ENCODE assay signal across 21 cellular contexts in genomic region chr11:64638829-64639228, GRCh38. TPM values are rescaled to one million over a fixed set of nuclear protein-coding genes. Genes with fewer than 3 reads are reported as not detected.
DNase-seq lines count a peak whose midpoint lies in the region; ATAC-seq, FAIRE-seq and TF ChIP-seq lines count a peak whose summit lies in the region.
"Had no signal": no experiment of that assay in that cellular context is flagged by ENCODE, and none has a peak within 500 bp of the region (broad histone marks: within the 10 kb centered on the region; RNA-seq: fewer than 3 reads in every experiment).

No MANE protein-coding gene starts in this region.

- H3K79me2 ChIP-seq in H9 (ENCODE audit: insufficient read depth, low read length) = no peaks in the 10 kb centered on the region
- H3K79me2 ChIP-seq in H1 (ENCODE audit: control insufficient read depth in 1 of 2, insufficient read depth in 2 of 2, low read length in 2 of 2) = no peaks in the 10 kb centered on the region
- no peaks in the 10 kb centered on the region for H3K79me2 ChIP-seq in OCI-LY7 (ENCODE audit: insufficient read depth, low read depth, low read length)

- H3K18ac ChIP-seq in H9 (ENCODE audit: insufficient read length, low read depth, low read length) (no peak overlapping the region), H1 (ENCODE audit: extremely low read depth, low read length) (no peak overlapping the region)

- WGBS in H9 (ENCODE audit: extremely low coverage, insufficient read length, low lambda C conversion rate) = no CpG with 5 or more reads among the region's 2 CpGs
- 93% methylated on average over 2 of the region's 2 CpGs; no CpG with 5 or more reads in 1 of the 2 experiments for WGBS in H1 (ENCODE audit: extremely low coverage in 1 of 2, insufficient coverage in 1 of 2, insufficient read length in 1 of 2, insufficient replicate concordance in 2 of 2, low coverage in 1 of 2, low lambda C conversion rate in 2 of 2, missing lambda C conversion rate in 1 of 2), 2 experiments
- 93 to 98% methylated on average over 2 of the region's 2 CpGs for whole genome bisulfite sequencing in pancreas, 2 donors

- H4K91ac ChIP-seq in H9 (ENCODE audit: insufficient read length, low read depth, low read length) (no peak overlapping the region), H1 (replicated peaks; ENCODE audit: insufficient read length, low read length) (no peak overlapping the region)

- no peak for TF ChIP-seq EP300 in H1 (IDR thresholded peaks at IDR 0.05; ENCODE audit: borderline replicate concordance in 1 of 2, low read depth in 2 of 2, low read length in 2 of 2)

- H3K9me3 Mint-ChIP-seq in H9 = no peaks in the 10 kb centered on the region
- no peaks in the 10 kb centered on the region for H3K9me3 Mint-ChIP-seq in stimulated activated naive B cell treated with anti-CD40 and anti-IgM and Interleukin-4, amounts not matched to agents 10 μg/mL and 1 μg/mL and 100 μg/mL, for 72 hours
- H3K9me3 Mint-ChIP-seq: CD4-positive, alpha-beta memory T cell; IgD-negative memory B cell had no signal

- peak; percentile 50 to 55 for ATAC-seq in stimulated activated naive B cell treated with anti-CD40 and anti-IgM and Interleukin-4, amounts not matched to agents 10 μg/mL and 1 μg/mL and 100 μg/mL, for 72 hours (replicated peaks)
- ATAC-seq in pancreas = no peak

- peaks cover 0 to 6% (median 0%) of the 10 kb centered on the region in 4 experiments; a peak in 1 of 8 replicates for H3K36me3 ChIP-seq in H1 (ENCODE audit: control insufficient read depth in 2 of 4, insufficient read depth in 4 of 4, low read length in 3 of 4)
- H3K36me3 ChIP-seq in muscle layer of colon (ENCODE audit: insufficient read depth, low read length) = peaks cover 13% of the 10 kb centered on the region
- no peaks in the 10 kb centered on the region for H3K36me3 ChIP-seq in OCI-LY7 (ENCODE audit: insufficient read depth, low read length)
- no peaks in the 10 kb centered on the region for H3K36me3 ChIP-seq in pancreas
- H3K36me3 ChIP-seq: SJSA1 had no signal

- no peak overlapping the region for H3K4me3 ChIP-seq in H1 (ENCODE audit: extremely low read depth in 1 of 4, insufficient read depth in 2 of 4, low read depth in 3 of 4, low read length in 4 of 4)
- peak overlapping the region in 1 of 2 donors; percentile 44 for H3K4me3 ChIP-seq in muscle layer of colon (ENCODE audit: low read depth in 1 of 2, low read length in 2 of 2)
- no peak overlapping the region for H3K4me3 ChIP-seq in OCI-LY7 (ENCODE audit: low read depth, low read length, poor library complexity, severe bottlenecking)
- no peak overlapping the region for H3K4me3 ChIP-seq in pancreas
- H3K4me3 ChIP-seq: SJSA1 had no signal

- no peaks in the 10 kb centered on the region for H3K79me1 ChIP-seq in H9 (ENCODE audit: insufficient read depth, low read depth, low read length, poor library complexity, severe bottlenecking)
- H3K79me1 ChIP-seq in H1 (ENCODE audit: low read depth, low read length) = no peaks in the 10 kb centered on the region

- H3K4me1 Mint-ChIP-seq in H9 = peaks cover 9 to 21% of the 10 kb centered on the region in 2 experiments
- H3K4me1 Mint-ChIP-seq in stimulated activated naive B cell treated with anti-CD40 and anti-IgM and Interleukin-4, amounts not matched to agents 10 μg/mL and 1 μg/mL and 100 μg/mL, for 72 hours = peaks cover 11 to 12% of the 10 kb centered on the region in 2 donors

- intact Hi-C loops in OCI-LY7 (cut with micrococcal nuclease; ENCODE audit: unreplicated experiment) = no loop called here
- intact Hi-C loops in posterior cingulate gyrus (cut with DNase I) = no loop called here
- intact Hi-C loops in pancreas (cut with DNase I) = no loop called here

- H4K5ac ChIP-seq in H9 (ENCODE audit: insufficient read length, low read depth, low read length) (no peak overlapping the region), H1 (ENCODE audit: insufficient read length, low read depth, low read length) (no peak overlapping the region)

- H3K4ac ChIP-seq in H9 (ENCODE audit: low read depth, low read length) = no peak overlapping the region
- no peak overlapping the region for H3K4ac ChIP-seq in H1 (replicated peaks; ENCODE audit: insufficient read length, low read depth, low read length)

- H3K9me3 ChIP-seq in H9 (ENCODE audit: control insufficient read depth, low read depth, low read length) (no peaks in the 10 kb centered on the region), H1 (ENCODE audit: insufficient read depth in 2 of 2, low read depth in 1 of 2, low read length in 1 of 2) (no peaks in the 10 kb centered on the region; a peak in 1 of 4 replicates), muscle layer of colon (ENCODE audit: low read length) (no peaks in the 10 kb centered on the region), OCI-LY7 (ENCODE audit: low read length) (no peaks in the 10 kb centered on the region), pancreas (no peaks in the 10 kb centered on the region)

- H2BK5ac ChIP-seq in H9 (ENCODE audit: insufficient read length, low read length) (no peak overlapping the region), H1 (ENCODE audit: low read depth, low read length) (no peak overlapping the region)

- H2BK12ac ChIP-seq in H9 (ENCODE audit: insufficient read length, low read depth, low read length) (no peak overlapping the region), H1 (ENCODE audit: low read depth, low read length) (peak overlapping the region; percentile 50; the same call in 1 of the 2 replicates)

- no peaks in the 10 kb centered on the region for H3K9me2 ChIP-seq in OCI-LY7 (ENCODE audit: insufficient read depth, low read length)

- no peak for DNase-seq in H9
- DNase-seq in H1 (ENCODE audit: low read depth in 1 of 2, low spot score in 2 of 2) = no peak
- DNase-seq in stimulated activated naive B cell treated with anti-CD40 and anti-IgM and Interleukin-4, amounts not matched to agents 10 μg/mL and 1 μg/mL and 100 μg/mL, for 72 hours = no peak
- DNase-seq in OCI-LY7 (ENCODE audit: low spot score) = no peak
- DNase-seq in posterior cingulate gyrus = no peak
- DNase-seq in pancreas = no peak
- DNase-seq: ACHN; AML-193; Calu3; CD4-positive, alpha-beta memory T cell; HCEC 1CT; NCI-H1417 treated with DMSO at 0.1 percent for 48 hours; NCI-H2029; NCI-H446 treated with DMSO at 0.1 percent for 48 hours; NK-92 treated with Interleukin-12 subunit alpha and Interleukin-12 subunit beta, amount 100 ng/mL, for 24 hours; RPMI8226 had no signal

- no peak overlapping the region for H3K27ac Mint-ChIP-seq in H9
- H3K27ac Mint-ChIP-seq in stimulated activated naive B cell treated with anti-CD40 and anti-IgM and Interleukin-4, amounts not matched to agents 10 μg/mL and 1 μg/mL and 100 μg/mL, for 72 hours = no peak overlapping the region
- H3K27ac Mint-ChIP-seq: CD4-positive, alpha-beta memory T cell had no signal

- H2AK5ac ChIP-seq in H9 (ENCODE audit: insufficient read length, low read length) (no peak overlapping the region), H1 (ENCODE audit: low read depth, low read length) (no peak overlapping the region)

- H4K8ac ChIP-seq in H9 (replicated peaks; ENCODE audit: insufficient read length, low read depth, low read length) = no peak overlapping the region
- no peak overlapping the region for H4K8ac ChIP-seq in H1 (ENCODE audit: extremely low read depth, insufficient read depth, low read length)

- H3K27ac ChIP-seq in H9 (ENCODE audit: insufficient read length, low read depth, low read length) = no peak overlapping the region
- H3K27ac ChIP-seq in H1 (ENCODE audit: low read depth, low read length) = no peak overlapping the region
- H3K27ac ChIP-seq in muscle layer of colon (ENCODE audit: low read depth, low read length) = peak overlapping the region; percentile 66
- no peak overlapping the region for H3K27ac ChIP-seq in OCI-LY7 (ENCODE audit: low read depth, low read length, poor library complexity, severe bottlenecking)
- H3K27ac ChIP-seq in pancreas = no peak overlapping the region
- H3K27ac ChIP-seq: SJSA1 had no signal

- POLR2A ChIA-PET in H1 (lab: Charles Lee; ENCODE audit: partially characterized antibody) (interaction anchor here (1.3 kb wide), 1 partner anchor 10 kb away, joined by 5 read pairs; no protein-coding TSS in a partner anchor), OCI-LY7 (lab: Charles Lee) (no interaction called here)

- H3K23me2 ChIP-seq in H9 (ENCODE audit: insufficient read length, low read depth, low read length, poor library complexity, severe bottlenecking) = peaks cover 17% of the 10 kb centered on the region
- peaks cover 18% of the 10 kb centered on the region for H3K23me2 ChIP-seq in H1 (ENCODE audit: low read depth, low read length)

- FAIRE-seq in H1 (lab: Jason Lieb, UNC) (no peak), pancreas (lab: Jason Lieb, UNC) (no peak)

- peaks cover 36% of the 10 kb centered on the region for H3K27me3 ChIP-seq in H9 (ENCODE audit: insufficient read depth, low read length)
- peaks cover 42 to 65% (median 54%) of the 10 kb centered on the region in 4 experiments for H3K27me3 ChIP-seq in H1 (replicated peaks in 1 of 4; ENCODE audit: control insufficient read depth in 3 of 4, extremely low read depth in 1 of 4, insufficient read depth in 3 of 4, low read length in 3 of 4)
- no peaks in the 10 kb centered on the region for H3K27me3 ChIP-seq in muscle layer of colon (ENCODE audit: control insufficient read depth in 1 of 2, insufficient read depth in 2 of 2, low read length in 2 of 2)
- H3K27me3 ChIP-seq in pancreas = no peaks in the 10 kb centered on the region

- H3K14ac ChIP-seq in H9 (ENCODE audit: insufficient read depth, low read length) (no peak overlapping the region), H1 (ENCODE audit: insufficient read length) (no peak overlapping the region)

- no peak overlapping the region for H2BK20ac ChIP-seq in H9 (ENCODE audit: low read depth, low read length, poor library complexity, severe bottlenecking)
- no peak overlapping the region for H2BK20ac ChIP-seq in H1 (ENCODE audit: low read length)

- no peaks in the 10 kb centered on the region; the same call in 1 of the 2 replicates for H3K4me1 ChIP-seq in H9 (ENCODE audit: insufficient read depth, low read length)
- peaks cover under 1 to 21% (median 14%) of the 10 kb centered on the region in 4 experiments for H3K4me1 ChIP-seq in H1 (replicated peaks in 1 of 4; ENCODE audit: control insufficient read depth in 3 of 4, insufficient read depth in 4 of 4, low read length in 3 of 4)
- peaks cover 39% of the 10 kb centered on the region for H3K4me1 ChIP-seq in muscle layer of colon (ENCODE audit: insufficient read depth, low read length)
- peaks cover 23% of the 10 kb centered on the region for H3K4me1 ChIP-seq in OCI-LY7 (ENCODE audit: insufficient read depth, low read length, poor library complexity, severe bottlenecking)
- no peaks in the 10 kb centered on the region for H3K4me1 ChIP-seq in pancreas
- H3K4me1 ChIP-seq: SJSA1 had no signal

- H2BK15ac ChIP-seq in H9 (ENCODE audit: low read depth, low read length) = no peak overlapping the region
- H2BK15ac ChIP-seq in H1 (ENCODE audit: low read length) = no peak overlapping the region

- no peak for TF ChIP-seq RAD21 in H1 (IDR thresholded peaks at IDR 0.05 in 1 of 2, conservative IDR thresholded peaks at IDR 0.05 in 1 of 2; ENCODE audit: low read depth in 2 of 2, low read length in 2 of 2)

- TF ChIP-seq POLR2A in H1 (IDR thresholded peaks at IDR 0.05; ENCODE audit: control extremely low read depth in 1 of 2, low read depth in 2 of 2, low read length in 2 of 2) = no peak

- no peak overlapping the region for H2BK120ac ChIP-seq in H9 (ENCODE audit: low read depth, low read length, poor library complexity, severe bottlenecking)
- no peak overlapping the region for H2BK120ac ChIP-seq in H1 (replicated peaks; ENCODE audit: low read depth, low read length)

- TF ChIP-seq CTCF in H9 (conservative IDR thresholded peaks at IDR 0.05) (no peak), H1 (IDR thresholded peaks at IDR 0.05; ENCODE audit: control extremely low read depth in 1 of 3, insufficient read depth in 1 of 3, low read depth in 1 of 3, low read length in 3 of 3) (no peak), OCI-LY7 (conservative IDR thresholded peaks at IDR 0.05; ENCODE audit: low read length) (no peak), pancreas (IDR thresholded peaks at IDR 0.05) (no peak)

- H3K27me3 Mint-ChIP-seq in H9 (ENCODE audit: low read depth) = peaks cover 40% of the 10 kb centered on the region
- peaks cover 17 to 21% of the 10 kb centered on the region in 2 donors for H3K27me3 Mint-ChIP-seq in stimulated activated naive B cell treated with anti-CD40 and anti-IgM and Interleukin-4, amounts not matched to agents 10 μg/mL and 1 μg/mL and 100 μg/mL, for 72 hours

- H2AFZ ChIP-seq in H9 (ENCODE audit: low read length) = no peak overlapping the region
- H2AFZ ChIP-seq in H1 (ENCODE audit: low read length) = no peak overlapping the region
- H2AFZ ChIP-seq in OCI-LY7 (ENCODE audit: low read length) = no peak overlapping the region

- H3K56ac ChIP-seq in H9 (ENCODE audit: insufficient read length, low read depth, low read length) (no peak overlapping the region), H1 (replicated peaks; ENCODE audit: insufficient read length, low read depth, low read length) (no peak overlapping the region)

- H3K4me2 ChIP-seq in H9 (ENCODE audit: insufficient read depth, insufficient read length, low read length) = peak overlapping the region; percentile 54
- peak overlapping the region in 1 of 2 experiments; percentile 99; a peak in 1 of 4 replicates for H3K4me2 ChIP-seq in H1 (ENCODE audit: insufficient read depth in 1 of 2, low read depth in 2 of 2, low read length in 2 of 2)
- H3K4me2 ChIP-seq in OCI-LY7 (ENCODE audit: low read length) = no peak overlapping the region

- CTCF ChIA-PET in H1 (lab: Charles Lee; ENCODE audit: partially characterized antibody) (interaction anchor here (0.5 to 3.1 kb wide), 8 partner anchors 8 to 283 kb away, joined by 3 to 43 read pairs (median 4); no protein-coding TSS in a partner anchor), OCI-LY7 (lab: Charles Lee; ENCODE audit: unreplicated experiment) (no interaction called here)

- H3K4me3 Mint-ChIP-seq in H9 = peak overlapping the region in 1 of 2 experiments; percentile 77; a peak in 3 of 5 replicates
- H3K4me3 Mint-ChIP-seq in stimulated activated naive B cell treated with anti-CD40 and anti-IgM and Interleukin-4, amounts not matched to agents 10 μg/mL and 1 μg/mL and 100 μg/mL, for 72 hours = no peak overlapping the region
- H3K4me3 Mint-ChIP-seq: CD4-positive, alpha-beta memory T cell had no signal

- H4K20me1 ChIP-seq in H9 (ENCODE audit: control insufficient read depth, insufficient read depth, insufficient read length) = no peaks in the 10 kb centered on the region
- peaks cover 2 to 12% of the 10 kb centered on the region in 2 experiments for H4K20me1 ChIP-seq in H1 (replicated peaks in 1 of 2; ENCODE audit: control insufficient read depth in 1 of 2, insufficient read depth in 2 of 2, low read length in 2 of 2)
- no peaks in the 10 kb centered on the region for H4K20me1 ChIP-seq in OCI-LY7 (ENCODE audit: insufficient read depth, low read length)

- no peak overlapping the region for H3T11ph ChIP-seq in H9 (ENCODE audit: low read length)

- H3K23ac ChIP-seq in H9 (ENCODE audit: insufficient read length, low read depth, low read length) = no peak overlapping the region
- no peak overlapping the region for H3K23ac ChIP-seq in H1 (ENCODE audit: insufficient read length)

- H3K9ac ChIP-seq in H9 (ENCODE audit: extremely low read depth, insufficient read length, low read length) = no peak overlapping the region
- H3K9ac ChIP-seq in H1 (replicated peaks in 1 of 4; ENCODE audit: extremely low read depth in 1 of 4, low read depth in 3 of 4, low read length in 3 of 4) = no peak overlapping the region
- no peak overlapping the region for H3K9ac ChIP-seq in muscle layer of colon (ENCODE audit: low read length)

- no TSS peak for BruUV-seq in OCI-LY7 (replicated peaks; lab: Mats Ljungman, UMichigan)

- peaks cover 0 to 3% (median 0%) of the 10 kb centered on the region in 3 experiments; a peak in 1 of 7 replicates for H3K36me3 Mint-ChIP-seq in H9 (ENCODE audit: insufficient read depth in 1 of 3, low read depth in 3 of 3)
- no peaks in the 10 kb centered on the region for H3K36me3 Mint-ChIP-seq in stimulated activated naive B cell treated with anti-CD40 and anti-IgM and Interleukin-4, amounts not matched to agents 10 μg/mL and 1 μg/mL and 100 μg/mL, for 72 hours
- H3K36me3 Mint-ChIP-seq: CD4-positive, alpha-beta memory T cell; IgD-negative memory B cell had no signal

RNA-seq across cellular contexts. Expression of gene SLC22A12, which starts 47.8 kb away (rescaled TPM):
- not detected in 2 replicates for total RNA-seq in H9 (2021)
- total RNA-seq in H1 (2021; fragmentation: NEBNext Ultra II Directional; extraction: Animal tissue kit (Norgen Biotek cat#: 25700)) = not detected in 2 replicates
- not detected in 2 replicates for polyA plus RNA-seq in H1 (2011; rRNA removed)
- not detected for polyA plus RNA-seq in H1 (2011; cell fraction: cytosol; rRNA removed)
- polyA plus RNA-seq in H1 (2011; cell fraction: nucleus; rRNA removed) = not detected
- polyA plus RNA-seq in H1 (2012, experiment 1 of 2) = not detected in 4 replicates
- not detected for polyA plus RNA-seq in H1 (2012, experiment 2 of 2)
- polyA plus RNA-seq in H1 (2013, experiment 1 of 2) = not detected
- not detected for polyA plus RNA-seq in H1 (2013, experiment 2 of 2)
- not detected in 2 replicates for polyA minus RNA-seq in H1 (2011; rRNA and poly(A)+ RNA removed)
- polyA minus RNA-seq in H1 (2011; cell fraction: cytosol; rRNA and poly(A)+ RNA removed) = not detected
- polyA minus RNA-seq in H1 (2011; cell fraction: nucleus; rRNA and poly(A)+ RNA removed) = not detected
- total RNA-seq in OCI-LY7 (2014; rRNA removed; shearing (Covaris generic)) = not detected in 2 replicates
- total RNA-seq in OCI-LY7 (2022) = not detected in 2 replicates
- not detected for total RNA-seq in pancreas
- polyA plus RNA-seq in pancreas = not detected
- total RNA-seq: Calu3; CD4-positive, alpha-beta memory T cell; HT1080; LHCN-M2; SJSA1 had no signal
- polyA plus RNA-seq: CD4-positive, alpha-beta memory T cell; IgD-negative memory B cell had no signal

Comparison
In these comparisons a context has a peak if more than half of its experiments do, and no peak if none do; other contexts are left out.
1. ATAC-seq: peak in stimulated activated naive B cell treated with anti-CD40 and anti-IgM and Interleukin-4, amounts not matched to agents 10 μg/mL and 1 μg/mL and 100 μg/mL, for 72 hours (2 of 2); none in pancreas (0 of 4).